In genomic region chr2:98892871-98893270, GRCh38 we compare ENCODE assay signal across 18 cellular contexts. TPM values are rescaled to one million over a fixed set of nuclear protein-coding genes. Genes with fewer than 3 reads are reported as not detected.
DNase-seq lines count a peak whose midpoint lies in the region; TF ChIP-seq lines count a peak whose summit lies in the region.
"Had no signal": no experiment of that assay in that cellular context is flagged by ENCODE, and none has a peak within 500 bp of the region (broad histone marks: within the 10 kb centered on the region; RNA-seq: fewer than 3 reads in every experiment).

No MANE protein-coding gene starts in this region.

- H3K9me3 ChIP-seq in H9 (ENCODE audit: control insufficient read depth, low read depth, low read length): no peaks in the 10 kb centered on the region
- H3K9me3 ChIP-seq in Karpas-422 (ENCODE audit: low read length): no peaks in the 10 kb centered on the region; the same call in 1 of the 2 replicates
- H3K9me3 ChIP-seq in neuronal stem cell (replicated peaks in 1 of 2; ENCODE audit: control insufficient read depth in 2 of 2, insufficient read depth in 1 of 2, low read depth in 1 of 2, low read length in 2 of 2): no peaks in the 10 kb centered on the region
- H3K9me3 ChIP-seq: A549, HAP-1 had no signal

- H4K5ac ChIP-seq in H9 (ENCODE audit: insufficient read length, low read depth, low read length): no peak overlapping the region

- no peak overlapping the region for H4K91ac ChIP-seq in H9 (ENCODE audit: insufficient read length, low read depth, low read length)
- H4K91ac ChIP-seq in neuronal stem cell (ENCODE audit: low read depth, low read length, poor library complexity): no peak overlapping the region

- H3K79me2 ChIP-seq in H9 (ENCODE audit: insufficient read depth, low read length) (no peaks in the 10 kb centered on the region), Karpas-422 (ENCODE audit: low read length) (no peaks in the 10 kb centered on the region)

- TF ChIP-seq CTCF in H9 (conservative IDR thresholded peaks at IDR 0.05): no peak
- no peak for TF ChIP-seq CTCF in type B pancreatic cell (conservative IDR thresholded peaks at IDR 0.05)

- peaks cover 8 to 16% of the 10 kb centered on the region in 2 experiments for H3K9me3 Mint-ChIP-seq in H9
- H3K9me3 Mint-ChIP-seq in type B pancreatic cell: peaks cover 7% of the 10 kb centered on the region

- no peak overlapping the region for H2BK20ac ChIP-seq in H9 (ENCODE audit: low read depth, low read length, poor library complexity, severe bottlenecking)

- H2AK5ac ChIP-seq in H9 (ENCODE audit: insufficient read length, low read length) (no peak overlapping the region), neuronal stem cell (ENCODE audit: low read depth, low read length) (peak overlapping the region; percentile 68)

- no peak overlapping the region for H2BK5ac ChIP-seq in H9 (ENCODE audit: insufficient read length, low read length)
- no peak overlapping the region for H2BK5ac ChIP-seq in neuronal stem cell (ENCODE audit: low read length)

- H3K4me3 ChIP-seq in Karpas-422 (ENCODE audit: low read length) (0 out of 2 replicates have a peak overlapping the region, but pooled peaks have one; percentile 26), neuronal stem cell (ENCODE audit: low read length in 2 of 2) (no peak overlapping the region)
- H3K4me3 ChIP-seq: A549, HAP-1 had no signal

- no peaks in the 10 kb centered on the region for H3K9me2 ChIP-seq in Karpas-422 (replicated peaks; ENCODE audit: insufficient read depth, low read length)

- H3K18ac ChIP-seq in H9 (ENCODE audit: insufficient read length, low read depth, low read length) (no peak overlapping the region), neuronal stem cell (ENCODE audit: low read length) (peak overlapping the region; percentile 38)

- H3K27ac Mint-ChIP-seq in H9 (peak overlapping the region in 2 of 3 experiments; percentile 39 to 76; a peak in 3 of 7 replicates), type B pancreatic cell (no peak overlapping the region)
- H3K27ac Mint-ChIP-seq: CD14-positive monocyte; CD8-positive, alpha-beta T cell had no signal

- no peak for DNase-seq in H9
- DNase-seq in Karpas-422: no peak
- no peak for DNase-seq in neuronal stem cell (ENCODE audit: low spot score)
- DNase-seq in type B pancreatic cell (ENCODE audit: extremely low spot score, unreplicated experiment): peak; percentile 47
- DNase-seq in pons (ENCODE audit: low spot score): no peak
- DNase-seq in NCI-H226: no peak
- no peak for DNase-seq in GM19238 (ENCODE audit: insufficient read length, low spot score)
- DNase-seq: COR-L47, DND-41, GDM1, GOT3 had no signal

- no peak overlapping the region for H2BK12ac ChIP-seq in H9 (ENCODE audit: insufficient read length, low read depth, low read length)
- no peak overlapping the region for H2BK12ac ChIP-seq in neuronal stem cell (ENCODE audit: low read length)

- no peaks in the 10 kb centered on the region for H3K23me2 ChIP-seq in H9 (ENCODE audit: insufficient read length, low read depth, low read length, poor library complexity, severe bottlenecking)

- H3K4me1 ChIP-seq in H9 (ENCODE audit: insufficient read depth, low read length) (no peaks in the 10 kb centered on the region), Karpas-422 (ENCODE audit: low read length) (peaks cover 62% of the 10 kb centered on the region), neuronal stem cell (ENCODE audit: control insufficient read depth in 2 of 2, insufficient read depth in 1 of 2, low read depth in 1 of 2, low read length in 2 of 2) (peaks cover 0 to 1% of the 10 kb centered on the region in 2 donors)
- H3K4me1 ChIP-seq: A549, HAP-1 had no signal

- no peak overlapping the region for H2BK15ac ChIP-seq in H9 (ENCODE audit: low read depth, low read length)
- no peak overlapping the region for H2BK15ac ChIP-seq in neuronal stem cell (ENCODE audit: low read length)

- H3K4me3 Mint-ChIP-seq in H9 (no peak overlapping the region), type B pancreatic cell (no peak overlapping the region)
- H3K4me3 Mint-ChIP-seq: CD14-positive monocyte; CD8-positive, alpha-beta T cell had no signal

- no peak overlapping the region for H3K56ac ChIP-seq in H9 (ENCODE audit: insufficient read length, low read depth, low read length)

- H3K27ac ChIP-seq in H9 (ENCODE audit: insufficient read length, low read depth, low read length) (no peak overlapping the region), Karpas-422 (ENCODE audit: low read length) (peak overlapping the region; percentile 79), neuronal stem cell (replicated peaks; ENCODE audit: low read length) (no peak overlapping the region)
- H3K27ac ChIP-seq: A549 had no signal

- H3K27me3 Mint-ChIP-seq in H9 (ENCODE audit: low read depth): no peaks in the 10 kb centered on the region; the same call in 1 of the 2 replicates
- H3K27me3 Mint-ChIP-seq in type B pancreatic cell: peaks cover 4% of the 10 kb centered on the region

- H3T11ph ChIP-seq in H9 (ENCODE audit: low read length): no peak overlapping the region

- H3K36me3 Mint-ChIP-seq in H9 (ENCODE audit: insufficient read depth in 1 of 3, low read depth in 3 of 3): peaks cover 0 to 8% (median 0%) of the 10 kb centered on the region in 3 experiments; a peak in 2 of 7 replicates
- H3K36me3 Mint-ChIP-seq in type B pancreatic cell: no peaks in the 10 kb centered on the region
- H3K36me3 Mint-ChIP-seq: CD14-positive monocyte; CD8-positive, alpha-beta T cell had no signal

- no peak overlapping the region for H3K23ac ChIP-seq in H9 (ENCODE audit: insufficient read length, low read depth, low read length)
- H3K23ac ChIP-seq in neuronal stem cell (ENCODE audit: low read depth, low read length, poor library complexity): peak overlapping the region; percentile 43

- H3K36me3 ChIP-seq in Karpas-422 (ENCODE audit: insufficient read depth, low read length): no peaks in the 10 kb centered on the region
- no peaks in the 10 kb centered on the region for H3K36me3 ChIP-seq in neuronal stem cell (replicated peaks in 1 of 2; ENCODE audit: control insufficient read depth in 2 of 2, insufficient read depth in 2 of 2, low read length in 2 of 2)
- H3K36me3 ChIP-seq: HAP-1 had no signal

- H3K4ac ChIP-seq in H9 (ENCODE audit: low read depth, low read length): no peak overlapping the region
- no peak overlapping the region for H3K4ac ChIP-seq in neuronal stem cell (ENCODE audit: low read length)

- H3K27me3 ChIP-seq in H9 (ENCODE audit: insufficient read depth, low read length): no peaks in the 10 kb centered on the region
- no peaks in the 10 kb centered on the region for H3K27me3 ChIP-seq in Karpas-422 (ENCODE audit: low read length)
- H3K27me3 ChIP-seq in neuronal stem cell (ENCODE audit: control insufficient read depth in 3 of 3, insufficient read depth in 3 of 3, low read depth in 1 of 3, low read length in 3 of 3): peaks cover 0 to 4% (median 0%) of the 10 kb centered on the region in 3 experiments

- H4K8ac ChIP-seq in H9 (replicated peaks; ENCODE audit: insufficient read length, low read depth, low read length) (no peak overlapping the region), neuronal stem cell (ENCODE audit: low read depth, low read length) (no peak overlapping the region)

- H2AFZ ChIP-seq in H9 (ENCODE audit: low read length) (no peak overlapping the region), Karpas-422 (ENCODE audit: low read length) (peak overlapping the region; percentile 52; the same call in 1 of the 2 replicates), neuronal stem cell (ENCODE audit: low read length) (no peak overlapping the region)

- no peak overlapping the region for H3K9ac ChIP-seq in H9 (ENCODE audit: extremely low read depth, insufficient read length, low read length)
- H3K9ac ChIP-seq in Karpas-422 (ENCODE audit: low read length): peak overlapping the region; percentile 45
- H3K9ac ChIP-seq in neuronal stem cell (ENCODE audit: low read depth, low read length, poor library complexity): no peak overlapping the region

- H2BK120ac ChIP-seq in H9 (ENCODE audit: low read depth, low read length, poor library complexity, severe bottlenecking) (no peak overlapping the region), neuronal stem cell (ENCODE audit: low read depth, low read length) (no peak overlapping the region)

- H4K20me1 ChIP-seq in H9 (ENCODE audit: control insufficient read depth, insufficient read depth, insufficient read length) (no peaks in the 10 kb centered on the region), Karpas-422 (ENCODE audit: insufficient read depth, low read depth, low read length) (no peaks in the 10 kb centered on the region)

- no CpG with 5 or more reads among the region's 6 CpGs for WGBS in H9 (ENCODE audit: extremely low coverage, insufficient read length, low lambda C conversion rate)
- WGBS in neuronal stem cell (ENCODE audit: extremely low coverage in 2 of 2, insufficient read length in 2 of 2, insufficient replicate concordance in 1 of 2), 2 donors: no CpG with 5 or more reads among the region's 6 CpGs

- 0 out of 4 replicates have a peak, but pooled peaks cover 0 to 2% of the 10 kb centered on the region in 2 experiments for H3K4me1 Mint-ChIP-seq in H9
- H3K4me1 Mint-ChIP-seq in type B pancreatic cell (ENCODE audit: unreplicated experiment): peaks cover 5% of the 10 kb centered on the region

- H3K14ac ChIP-seq in H9 (ENCODE audit: insufficient read depth, low read length) (no peak overlapping the region), neuronal stem cell (ENCODE audit: low read length) (peak overlapping the region; percentile 56)

- H3K79me1 ChIP-seq in H9 (ENCODE audit: insufficient read depth, low read depth, low read length, poor library complexity, severe bottlenecking) (no peaks in the 10 kb centered on the region), neuronal stem cell (ENCODE audit: low read depth, low read length) (no peaks in the 10 kb centered on the region)

- no peak overlapping the region for H3K4me2 ChIP-seq in H9 (ENCODE audit: insufficient read depth, insufficient read length, low read length)
- peak overlapping the region; percentile 43 for H3K4me2 ChIP-seq in Karpas-422 (ENCODE audit: low read depth, low read length, poor library complexity, severe bottlenecking)
- H3K4me2 ChIP-seq in neuronal stem cell (ENCODE audit: insufficient read depth, low read length, poor library complexity, severe bottlenecking): no peak overlapping the region
- H3K4me2 ChIP-seq: A549 had no signal

RNA-seq across cellular contexts. Expression of gene CRACDL, which starts 43.2 kb away (rescaled TPM):
- total RNA-seq in H9 (2021) (0.29 and 0.48 TPM in 2 replicates), type B pancreatic cell (ENCODE audit: low replicate concordance) (6.2 and 9.6 TPM in 2 replicates)
- total RNA-seq in Karpas-422 (2014; rRNA removed; shearing (Covaris generic); ENCODE audit: low replicate concordance): 1.0 and 2.5 TPM in 2 replicates
- polyA plus RNA-seq in neuronal stem cell (2013, experiment 1 of 2): 0.40 TPM
- 0.22 TPM for polyA plus RNA-seq in neuronal stem cell (2013, experiment 2 of 2)
- total RNA-seq: HT1080 had no signal
- polyA plus RNA-seq: AG04450, BJ had no signal
